Comparison of ENCODE assay signal across 8 cellular contexts in the genomic region with DNA sequence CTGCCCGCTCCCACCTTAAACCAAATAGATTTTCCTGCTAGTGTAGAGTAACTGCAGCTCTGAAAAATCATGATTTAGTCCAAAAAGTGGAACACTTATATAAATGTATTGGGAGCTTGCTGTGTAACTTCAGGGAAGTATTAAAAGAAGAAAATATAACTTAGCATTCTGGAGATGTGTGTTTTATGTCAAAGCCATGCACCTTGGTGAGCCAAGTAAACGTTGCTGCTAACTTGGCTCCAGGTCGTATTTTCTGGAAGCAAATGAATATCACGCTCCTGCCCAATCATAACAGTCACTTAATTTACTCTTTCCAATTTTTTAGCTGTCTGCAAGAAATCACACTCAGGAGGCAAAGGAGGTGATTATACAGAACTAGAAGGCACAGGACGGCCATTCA.
"Had no signal": no experiment of that assay in that cellular context is flagged by ENCODE, and none has a peak within 500 bp of the region (broad histone marks: within the 10 kb centered on the region; RNA-seq: fewer than 3 reads in every experiment).

No MANE protein-coding gene starts in this region.

- H3K4me3 ChIP-seq: GM23338 had no signal

- H3K4me1 Mint-ChIP-seq: GM23338, H9 had no signal

- H3K27ac ChIP-seq: HL-60 had no signal

- DNase-seq: H9, HCEC 1CT, HFFc6, KBM-7 had no signal

- H3K4me3 Mint-ChIP-seq: GM23338, H9, HFFc6, IgD-negative memory B cell had no signal

- H3K27me3 Mint-ChIP-seq: IgD-negative memory B cell had no signal

- ATAC-seq: GM23338, HepG2 had no signal

- H3K9me3 Mint-ChIP-seq: GM23338, H9, HFFc6, IgD-negative memory B cell had no signal

- H3K27ac Mint-ChIP-seq: GM23338, H9, HFFc6 had no signal
